In the genomic region with DNA sequence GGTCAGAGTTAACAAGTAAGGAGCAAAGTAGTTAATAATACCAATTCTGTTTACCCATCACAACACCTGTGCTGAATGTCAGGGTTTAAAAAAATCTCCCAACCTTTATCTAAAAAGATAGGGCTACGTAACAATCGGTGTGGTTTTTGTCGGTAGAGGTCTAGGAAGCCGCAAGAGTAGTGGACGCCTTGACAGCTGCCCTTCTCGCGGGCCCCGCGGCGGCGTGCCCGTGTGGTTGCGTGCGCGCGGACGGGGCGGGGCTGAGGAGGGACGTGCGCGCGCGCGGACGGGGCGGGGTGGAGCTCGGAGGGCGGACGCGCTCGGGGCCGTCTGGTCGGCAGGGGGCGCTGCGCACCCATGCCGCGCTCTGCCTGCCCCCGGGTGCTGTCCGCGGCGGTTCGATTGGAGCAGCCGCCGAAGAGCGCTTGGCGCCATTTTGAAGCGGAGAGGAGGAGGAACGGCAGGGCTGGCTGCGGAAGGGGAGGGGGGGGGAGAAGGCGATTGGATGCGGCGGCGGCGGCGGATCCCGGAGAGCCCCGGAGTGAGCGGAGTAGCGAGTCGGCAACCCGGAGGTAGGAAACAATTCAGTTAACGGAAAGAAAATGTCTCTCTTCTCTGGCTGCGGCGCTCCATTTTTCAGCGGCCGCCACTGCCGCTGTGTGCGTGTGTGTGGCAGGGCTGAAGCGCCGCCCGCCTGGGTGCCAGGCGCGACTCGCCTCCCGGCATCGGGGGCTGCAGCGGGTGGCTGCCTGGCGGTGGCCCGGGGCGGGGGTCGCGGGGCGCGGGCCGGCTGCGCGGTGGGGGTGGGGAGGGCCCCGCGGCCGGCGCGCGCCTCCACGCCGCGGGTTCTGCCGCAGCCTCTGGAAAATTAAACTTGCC, we compare ENCODE assay signal across 8 cellular contexts. TPM values are rescaled to one million over a fixed set of nuclear protein-coding genes. Genes with fewer than 3 reads are reported as not detected.
A peak's percentile ranks its signal among the peaks of the same experiment; 100 is the strongest.
DNase-seq lines count a peak whose midpoint lies in the region; ATAC-seq, FAIRE-seq and TF ChIP-seq lines count a peak whose summit lies in the region.

A gene with protein sequence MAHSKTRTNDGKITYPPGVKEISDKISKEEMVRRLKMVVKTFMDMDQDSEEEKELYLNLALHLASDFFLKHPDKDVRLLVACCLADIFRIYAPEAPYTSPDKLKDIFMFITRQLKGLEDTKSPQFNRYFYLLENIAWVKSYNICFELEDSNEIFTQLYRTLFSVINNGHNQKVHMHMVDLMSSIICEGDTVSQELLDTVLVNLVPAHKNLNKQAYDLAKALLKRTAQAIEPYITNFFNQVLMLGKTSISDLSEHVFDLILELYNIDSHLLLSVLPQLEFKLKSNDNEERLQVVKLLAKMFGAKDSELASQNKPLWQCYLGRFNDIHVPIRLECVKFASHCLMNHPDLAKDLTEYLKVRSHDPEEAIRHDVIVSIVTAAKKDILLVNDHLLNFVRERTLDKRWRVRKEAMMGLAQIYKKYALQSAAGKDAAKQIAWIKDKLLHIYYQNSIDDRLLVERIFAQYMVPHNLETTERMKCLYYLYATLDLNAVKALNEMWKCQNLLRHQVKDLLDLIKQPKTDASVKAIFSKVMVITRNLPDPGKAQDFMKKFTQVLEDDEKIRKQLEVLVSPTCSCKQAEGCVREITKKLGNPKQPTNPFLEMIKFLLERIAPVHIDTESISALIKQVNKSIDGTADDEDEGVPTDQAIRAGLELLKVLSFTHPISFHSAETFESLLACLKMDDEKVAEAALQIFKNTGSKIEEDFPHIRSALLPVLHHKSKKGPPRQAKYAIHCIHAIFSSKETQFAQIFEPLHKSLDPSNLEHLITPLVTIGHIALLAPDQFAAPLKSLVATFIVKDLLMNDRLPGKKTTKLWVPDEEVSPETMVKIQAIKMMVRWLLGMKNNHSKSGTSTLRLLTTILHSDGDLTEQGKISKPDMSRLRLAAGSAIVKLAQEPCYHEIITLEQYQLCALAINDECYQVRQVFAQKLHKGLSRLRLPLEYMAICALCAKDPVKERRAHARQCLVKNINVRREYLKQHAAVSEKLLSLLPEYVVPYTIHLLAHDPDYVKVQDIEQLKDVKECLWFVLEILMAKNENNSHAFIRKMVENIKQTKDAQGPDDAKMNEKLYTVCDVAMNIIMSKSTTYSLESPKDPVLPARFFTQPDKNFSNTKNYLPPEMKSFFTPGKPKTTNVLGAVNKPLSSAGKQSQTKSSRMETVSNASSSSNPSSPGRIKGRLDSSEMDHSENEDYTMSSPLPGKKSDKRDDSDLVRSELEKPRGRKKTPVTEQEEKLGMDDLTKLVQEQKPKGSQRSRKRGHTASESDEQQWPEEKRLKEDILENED (N-terminal part only) (plus strand): TSS at position 431 of the 879 bp plus-strand sequence. CDS start 62,321 bp downstream, outside the sequence.

- H3K9me3 ChIP-seq in SU-DHL-6 (ENCODE audit: insufficient read depth, low read length) (no peaks in the 10 kb centered on the region), pancreas (no peaks in the 10 kb centered on the region), tibial artery (no peaks in the 10 kb centered on the region)

- H3K27me3 ChIP-seq in SU-DHL-6 (ENCODE audit: low read length) = no peaks in the 10 kb centered on the region
- no peaks in the 10 kb centered on the region for H3K27me3 ChIP-seq in pancreas
- no peaks in the 10 kb centered on the region for H3K27me3 ChIP-seq in tibial artery

- DNase-seq in NCI-H128 (lab: John Stamatoyannopoulos, UW; ENCODE audit: unreplicated experiment) (peak; percentile 93), Right ventricle myocardium superior (peak; percentile 96), pancreas (peak; percentile 94 to 99 (median 96)), tibial artery (peak; percentile 94 to 98)
- DNase-seq in activated naive CD8-positive, alpha-beta T cell treated with anti-CD3 and anti-CD28 coated beads, Interleukin-2, amount 50 U/mL, for 16 hours (ENCODE audit: low read depth, low spot score) = peak; percentile 86

- no peaks in the 10 kb centered on the region for H3F3A ChIP-seq in SU-DHL-6 (ENCODE audit: insufficient read depth)

- FAIRE-seq in pancreas (lab: Jason Lieb, UNC) = no peak

- WGBS in pancreas, 2 donors = 1% methylated on average over 69 to 97 of the region's 97 CpGs

- H3K9me2 ChIP-seq in SU-DHL-6 (replicated peaks; ENCODE audit: insufficient read depth, low read length) = no peaks in the 10 kb centered on the region

- ATAC-seq in HG02678 (IDR thresholded peaks at IDR 0.05; ENCODE audit: unreplicated experiment) (peak; percentile 85), Right ventricle myocardium superior (ENCODE audit: poor library complexity) (peak; percentile 99), pancreas (peak; percentile 95 to 98 (median 97))

- H3K27ac ChIP-seq in SU-DHL-6 (ENCODE audit: low read depth, low read length) = peak within 1 kb of the TSS; percentile 81
- peak within 1 kb of the TSS; percentile 66 to 95 (median 87) for H3K27ac ChIP-seq in pancreas
- peak within 1 kb of the TSS; percentile 90 to 92 for H3K27ac ChIP-seq in tibial artery

- peaks cover 42% of the 10 kb centered on the region for H3K79me2 ChIP-seq in SU-DHL-6 (ENCODE audit: insufficient read depth, low read length)

- TF ChIP-seq CTCF in GM12872 (IDR thresholded peaks at IDR 0.05; ENCODE audit: insufficient read depth, low read depth, low read length) (peak; percentile 66), SU-DHL-6 (IDR thresholded peaks at IDR 0.05; ENCODE audit: insufficient read depth, low read length, poor library complexity, severe bottlenecking) (peak; percentile 76), pancreas (IDR thresholded peaks at IDR 0.05) (peak; percentile 91 to 94 (median 93)), tibial artery (IDR thresholded peaks at IDR 0.05) (peak; percentile 91 to 98)

- peak within 1 kb of the TSS; percentile 86 for H3K9ac ChIP-seq in SU-DHL-6 (ENCODE audit: low read length)

- peak within 1 kb of the TSS; percentile 97 for H2AFZ ChIP-seq in SU-DHL-6 (ENCODE audit: low read depth, low read length, severe bottlenecking)

- peak within 1 kb of the TSS; percentile 97 for H3K4me2 ChIP-seq in SU-DHL-6 (ENCODE audit: low read depth, low read length, poor library complexity, severe bottlenecking)

- peaks cover 4 to 15% (median 6%) of the 10 kb centered on the region in 3 donors for H3K4me1 ChIP-seq in pancreas
- H3K4me1 ChIP-seq in tibial artery = peaks cover 0 to 35% (median 12%) of the 10 kb centered on the region in 4 donors

- intact Hi-C loops in Right ventricle myocardium superior (cut with DNase I) (loop anchor here (2.0 to 5.0 kb wide), 2 partner anchors 53 to 956 kb away; no protein-coding TSS in a partner anchor), pancreas (cut with DNase I) (loop anchor here in 1 of 3 donors (5.0 kb wide), 1 partner anchor 51 kb away; no protein-coding TSS in a partner anchor), tibial artery (cut with DNase I; ENCODE audit: low total_unique reads) (loop anchor here (5.0 to 10.0 kb wide), 2 partner anchors 51 to 1139 kb away; no protein-coding TSS in a partner anchor)

- peaks cover 24% of the 10 kb centered on the region for H4K20me1 ChIP-seq in SU-DHL-6 (ENCODE audit: low read depth, low read length)

- H3K36me3 ChIP-seq in SU-DHL-6 (ENCODE audit: low read length) = no peaks in the 10 kb centered on the region
- no peaks in the 10 kb centered on the region for H3K36me3 ChIP-seq in pancreas
- H3K36me3 ChIP-seq in tibial artery = no peaks in the 10 kb centered on the region

- H3K4me3 ChIP-seq in SU-DHL-6 (ENCODE audit: insufficient read depth, low read length, poor library complexity, severe bottlenecking) (peak within 1 kb of the TSS; percentile 86), pancreas (peak within 1 kb of the TSS; percentile 56 to 82 (median 66)), tibial artery (peak within 1 kb of the TSS; percentile 71 to 88)

RNA-seq across cellular contexts. Expression of the gene that starts here (rescaled TPM):
- total RNA-seq in Right ventricle myocardium superior (22.9 TPM), pancreas (10 to 100 TPM; 10.4 to 19.9 (median 12.4) TPM)
- polyA plus RNA-seq in pancreas = 1 to 10 TPM; 2.9 to 7.6 TPM

Comparison
In these comparisons a context has a peak if more than half of its experiments do, and no peak if none do; other contexts are left out.
1. Peak in every context shown above with its lines: DNase-seq, ATAC-seq, H3K4me3 ChIP-seq and H3K27ac ChIP-seq.